Comparison of ENCODE assay signal across 8 cellular contexts in the genomic region with DNA sequence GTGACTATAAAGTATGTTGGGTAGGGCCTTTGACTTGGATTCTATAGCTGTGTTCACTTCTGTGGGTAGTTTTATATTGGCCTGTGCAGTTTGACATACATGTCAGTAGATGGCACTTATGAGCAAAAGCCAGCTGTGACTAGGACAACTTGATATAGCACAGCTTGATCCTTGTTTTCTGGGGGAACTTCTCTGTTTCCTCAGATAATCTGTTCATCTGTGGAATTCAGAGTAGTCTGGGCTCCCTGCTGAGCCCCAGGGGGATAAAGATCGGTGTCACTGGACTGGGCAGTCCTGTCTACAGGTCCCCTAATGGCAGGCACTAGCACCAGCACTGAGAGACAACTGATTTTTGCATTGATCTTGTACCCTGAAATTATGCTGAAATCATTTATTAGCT. TPM values are rescaled to one million over a fixed set of nuclear protein-coding genes. Genes with fewer than 3 reads are reported as not detected.
DNase-seq lines count a peak whose midpoint lies in the region; ATAC-seq and TF ChIP-seq lines count a peak whose summit lies in the region.

No MANE protein-coding gene starts in this region.

- H2AFZ ChIP-seq in SK-N-SH (ENCODE audit: low read depth), result no peak overlapping the region

- H3K27me3 ChIP-seq in BJ (ENCODE audit: control insufficient read depth, insufficient read depth, low read length) (no peaks in the 10 kb centered on the region), SK-N-SH (ENCODE audit: insufficient read depth) (no peaks in the 10 kb centered on the region)

- H3K9me3 ChIP-seq in SK-N-SH, result no peaks in the 10 kb centered on the region

- no peaks in the 10 kb centered on the region for H3K79me2 ChIP-seq in SK-N-SH (ENCODE audit: insufficient read depth)

- H3K9ac ChIP-seq in SK-N-SH, result no peak overlapping the region

- peak; percentile 69 for ATAC-seq in GM19035 (IDR thresholded peaks at IDR 0.05; ENCODE audit: unreplicated experiment)

- H3K9me3 Mint-ChIP-seq in activated naive CD4-positive, alpha-beta T cell treated with anti-CD3 and anti-CD28 coated beads for 36 hours, result peaks cover 6% of the 10 kb centered on the region

- WGBS in SK-N-SH (ENCODE audit: low lambda C conversion rate), result 11% methylated on average over 1 of the region's 1 CpG

- H3K27ac Mint-ChIP-seq in activated naive CD4-positive, alpha-beta T cell treated with anti-CD3 and anti-CD28 coated beads for 36 hours, result no peak overlapping the region

- no peaks in the 10 kb centered on the region for H3K27me3 Mint-ChIP-seq in activated naive CD4-positive, alpha-beta T cell treated with anti-CD3 and anti-CD28 coated beads for 36 hours (ENCODE audit: low read depth)

- DNase-seq in BJ (ENCODE audit: low read depth) (no peak), HuH-7 (ENCODE audit: low spot score) (peak; percentile 17), SK-N-SH (peak; percentile 7), glomerular visceral epithelial cell (ENCODE audit: extremely low spot score) (peak; percentile 37), superior temporal gyrus (ENCODE audit: extremely low spot score) (peak; percentile 39), GOT3 (lab: John Stamatoyannopoulos, UW) (no peak)
- DNase-seq in activated naive CD4-positive, alpha-beta T cell treated with anti-CD3 and anti-CD28 coated beads for 36 hours, result no peak

- no peak overlapping the region for H3K4me2 ChIP-seq in SK-N-SH

- H3K9me2 ChIP-seq in SK-N-SH, result no peaks in the 10 kb centered on the region

- TF ChIP-seq EP300 in SK-N-SH (IDR thresholded peaks at IDR 0.05; ENCODE audit: borderline replicate concordance in 1 of 2, low read depth in 1 of 2, low read length in 1 of 2), result no peak

- no peaks in the 10 kb centered on the region for H3K4me1 ChIP-seq in SK-N-SH (ENCODE audit: control insufficient read depth in 1 of 2, insufficient read depth in 2 of 2, low read depth in 1 of 2, low read length in 1 of 2)

- no peaks in the 10 kb centered on the region for H3F3A ChIP-seq in SK-N-SH (replicated peaks; ENCODE audit: insufficient read depth)

- H3K27ac ChIP-seq in SK-N-SH (ENCODE audit: low read depth in 2 of 2, low read length in 1 of 2), result no peak overlapping the region

- CTCF ChIA-PET in BJ (lab: Yijun Ruan, JAX), result no interaction called here
- CTCF ChIA-PET in SK-N-SH (lab: Yijun Ruan, JAX), result interaction anchor here (0.6 to 3.0 kb wide), 24 partner anchors 8 to 399 kb away, joined by 3 to 13 read pairs (median 4); no protein-coding TSS in a partner anchor
- CTCF ChIA-PET in activated naive CD4-positive, alpha-beta T cell treated with anti-CD3 and anti-CD28 coated beads for 36 hours (lab: Charles Lee), result interaction anchor here (1.1 kb wide), 1 partner anchor 55 kb away, joined by 5 read pairs; no protein-coding TSS in a partner anchor

- no peaks in the 10 kb centered on the region for H3K4me1 Mint-ChIP-seq in activated naive CD4-positive, alpha-beta T cell treated with anti-CD3 and anti-CD28 coated beads for 36 hours (ENCODE audit: low read depth)

- TF ChIP-seq RAD21 in SK-N-SH (IDR thresholded peaks at IDR 0.05; ENCODE audit: low read length), result peak; percentile 49

- POLR2A ChIA-PET in BJ (lab: Charles Lee), result no interaction called here
- POLR2A ChIA-PET in SK-N-SH (lab: Yijun Ruan, JAX), result no interaction called here

- intact Hi-C loops in activated naive CD4-positive, alpha-beta T cell treated with anti-CD3 and anti-CD28 coated beads for 36 hours (cut with micrococcal nuclease), result loop anchor here (5.0 kb wide), 1 partner anchor 398 kb away; no protein-coding TSS in a partner anchor

- no peaks in the 10 kb centered on the region for H3K36me3 Mint-ChIP-seq in activated naive CD4-positive, alpha-beta T cell treated with anti-CD3 and anti-CD28 coated beads for 36 hours (ENCODE audit: low read depth)

- H3K36me3 ChIP-seq in BJ (ENCODE audit: control insufficient read depth, insufficient read depth, low read length) (no peaks in the 10 kb centered on the region), SK-N-SH (replicated peaks in 1 of 2; ENCODE audit: control insufficient read depth in 1 of 2, insufficient read depth in 2 of 2, low read length in 1 of 2) (no peaks in the 10 kb centered on the region)

- H3K4me3 ChIP-seq in BJ (ENCODE audit: low read depth, low read length) (no peak overlapping the region), SK-N-SH (ENCODE audit: low read depth in 2 of 2, low read length in 1 of 2) (no peak overlapping the region; a peak in 1 of 4 replicates)

- no peaks in the 10 kb centered on the region for H4K20me1 ChIP-seq in SK-N-SH (ENCODE audit: insufficient read depth)

- peak; percentile 49; the same call in 1 of the 2 replicates for TF ChIP-seq CTCF in BJ (IDR thresholded peaks at IDR 0.05; ENCODE audit: insufficient read depth, low read depth, low read length)
- TF ChIP-seq CTCF in SK-N-SH (IDR thresholded peaks at IDR 0.05), result peak; percentile 62

- no peak overlapping the region for H3K4me3 Mint-ChIP-seq in activated naive CD4-positive, alpha-beta T cell treated with anti-CD3 and anti-CD28 coated beads for 36 hours

TF ChIP-seq in SK-N-SH, 30 proteins besides CTCF, POLR2A, EP300 and RAD21:
- TF ChIP-seq RXRA (IDR thresholded peaks at IDR 0.05; ENCODE audit: borderline replicate concordance, low read depth) (no peak), ELF1 (IDR thresholded peaks at IDR 0.05) (no peak), SMC3 (IDR thresholded peaks at IDR 0.05; ENCODE audit: low read depth, low read length) (peak; percentile 41), MEF2A (IDR thresholded peaks at IDR 0.05; ENCODE audit: borderline replicate concordance, low read depth) (no peak)

RNA-seq across cellular contexts. Expression of a gene that starts 25.4 kb away (rescaled TPM):
- not detected in 2 replicates for polyA plus RNA-seq in BJ (2011; rRNA removed)
- polyA minus RNA-seq in BJ (2011; rRNA and poly(A)+ RNA removed), result not detected in 2 replicates
- polyA plus RNA-seq in SK-N-SH (2012; rRNA removed), result not detected in 2 replicates
- polyA plus RNA-seq in SK-N-SH (2012; cell fraction: cytosol; rRNA removed), result not detected in 2 replicates
- 0.04 TPM in 1 of 2 replicates, not detected in the other for polyA plus RNA-seq in SK-N-SH (2012; cell fraction: nucleus; rRNA removed)
- total RNA-seq in activated naive CD4-positive, alpha-beta T cell treated with anti-CD3 and anti-CD28 coated beads for 36 hours, result not detected

Comparison
In these comparisons a context has a peak if more than half of its experiments do, and no peak if none do; other contexts are left out.
1. DNase-seq: peak in HuH-7 (single experiment), SK-N-SH (single experiment), glomerular visceral epithelial cell (single experiment) and superior temporal gyrus (single experiment); none in BJ (single experiment), activated naive CD4-positive, alpha-beta T cell treated with anti-CD3 and anti-CD28 coated beads for 36 hours (single experiment) and GOT3 (single experiment).